In genomic region chr21:33374874-33375644, GRCh38 we compare ENCODE assay signal across 1 cellular context.
TF ChIP-seq lines count a peak whose summit lies in the region.

No MANE protein-coding gene starts in this region.

TF ChIP-seq in HepG2, 621 proteins besides CTCF, POLR2A, EP300 and RAD21:
- TF ChIP-seq, protein P1, sequence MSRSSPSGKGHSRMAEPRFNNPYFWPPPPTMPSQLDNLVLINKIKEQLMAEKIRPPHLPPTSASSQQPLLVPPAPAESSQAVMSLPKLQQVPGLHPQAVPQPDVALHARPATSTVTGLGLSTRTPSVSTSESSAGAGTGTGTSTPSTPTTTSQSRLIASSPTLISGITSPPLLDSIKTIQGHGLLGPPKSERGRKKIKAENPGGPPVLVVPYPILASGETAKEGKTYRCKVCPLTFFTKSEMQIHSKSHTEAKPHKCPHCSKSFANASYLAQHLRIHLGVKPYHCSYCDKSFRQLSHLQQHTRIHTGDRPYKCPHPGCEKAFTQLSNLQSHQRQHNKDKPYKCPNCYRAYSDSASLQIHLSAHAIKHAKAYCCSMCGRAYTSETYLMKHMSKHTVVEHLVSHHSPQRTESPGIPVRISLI (CRISPR knock-in tag; IDR thresholded peaks at IDR 0.05; ENCODE audit: borderline replicate concordance) = peak; percentile 26; the same call in 1 of the 2 replicates
- TF ChIP-seq, protein P2, sequence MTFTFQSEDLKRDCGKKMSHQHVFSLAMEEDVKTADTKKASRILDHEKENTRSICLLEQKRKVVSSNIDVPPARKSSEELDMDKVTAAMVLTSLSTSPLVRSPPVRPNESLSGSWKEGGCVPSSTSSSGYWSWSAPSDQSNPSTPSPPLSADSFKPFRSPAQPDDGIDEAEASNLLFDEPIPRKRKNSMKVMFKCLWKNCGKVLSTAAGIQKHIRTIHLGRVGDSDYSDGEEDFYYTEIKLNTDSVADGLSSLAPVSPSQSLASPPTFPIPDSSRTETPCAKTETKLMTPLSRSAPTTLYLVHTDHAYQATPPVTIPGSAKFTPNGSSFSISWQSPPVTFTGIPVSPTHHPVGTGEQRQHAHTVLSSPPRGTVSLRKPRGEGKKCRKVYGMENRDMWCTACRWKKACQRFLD (CRISPR knock-in tag; IDR thresholded peaks at IDR 0.05; ENCODE audit: borderline replicate concordance) = no peak
